Comparison of ENCODE assay signal across 36 cellular contexts in the genomic region with DNA sequence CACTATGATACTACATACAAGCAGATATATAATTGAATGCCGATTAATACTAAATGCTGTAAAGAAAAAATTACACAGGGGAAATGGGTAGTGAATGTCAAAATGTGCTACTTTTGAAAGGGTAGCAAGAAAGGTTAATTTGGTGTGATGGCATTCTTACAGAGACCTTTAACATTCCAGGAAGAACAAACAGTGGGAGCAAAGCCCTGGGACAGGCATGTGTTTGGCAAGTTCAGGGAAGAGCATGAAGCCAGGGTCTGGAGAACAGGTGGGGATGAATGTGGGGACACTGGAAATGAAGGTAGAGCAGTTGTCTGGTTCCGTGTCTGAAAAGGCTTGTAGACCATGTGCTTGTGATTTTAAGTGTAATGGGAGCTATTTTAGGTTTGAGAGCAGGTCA.
"Had no signal": no experiment of that assay in that cellular context is flagged by ENCODE, and none has a peak within 500 bp of the region (broad histone marks: within the 10 kb centered on the region; RNA-seq: fewer than 3 reads in every experiment).

No MANE protein-coding gene starts in this region.

- H3K4me1 Mint-ChIP-seq: activated CD4-positive, alpha-beta memory T cell treated with anti-CD3 and anti-CD28 coated beads, Interleukin-2, amount 10 ng/mL, durations not matched to agents 7 days and 5 days; activated CD4-positive, alpha-beta T cell treated with anti-CD3 and anti-CD28 coated beads for 36 hours; activated CD4-positive, alpha-beta T cell treated with anti-CD3 and anti-CD28 coated beads, Interleukin-2, amount 10 ng/mL, durations not matched to agents 7 days and 5 days; activated CD8-positive, alpha-beta memory T cell treated with anti-CD3 and anti-CD28 coated beads, Interleukin-2, amount 10 ng/mL, durations not matched to agents 7 days and 5 days; activated naive CD4-positive, alpha-beta T cell treated with anti-CD3 and anti-CD28 coated beads, Interleukin-2, amount 10 ng/mL, durations not matched to agents 7 days and 5 days; activated naive CD4-positive, alpha-beta T cell treated with anti-CD3 and anti-CD28 coated beads, Interleukin-2, amount 50 U/mL, for 24 hours; activated naive CD8-positive, alpha-beta T cell treated with anti-CD3 and anti-CD28 coated beads, Interleukin-2, amount 10 ng/mL, durations not matched to agents 7 days and 5 days; activated T-helper 17 cell treated with anti-CD3 and anti-CD28 coated beads, Interleukin-2, amount 50 U/mL, for 72 hours had no signal

- H3K4me3 ChIP-seq: ascending aorta had no signal

- H3K36me3 ChIP-seq: ascending aorta had no signal

- H3K4me3 Mint-ChIP-seq: activated CD4-positive, alpha-beta memory T cell treated with anti-CD3 and anti-CD28 coated beads, Interleukin-2, amount 10 ng/mL, durations not matched to agents 7 days and 5 days; activated CD4-positive, alpha-beta T cell treated with anti-CD3 and anti-CD28 coated beads for 36 hours; activated CD4-positive, alpha-beta T cell treated with anti-CD3 and anti-CD28 coated beads, Interleukin-2, amount 10 ng/mL, durations not matched to agents 7 days and 5 days; activated CD8-positive, alpha-beta memory T cell treated with anti-CD3 and anti-CD28 coated beads, Interleukin-2, amount 10 ng/mL, durations not matched to agents 7 days and 5 days; activated CD8-positive, alpha-beta T cell treated with anti-CD3 and anti-CD28 coated beads, Interleukin-2, amount 10 ng/mL, durations not matched to agents 7 days and 5 days; activated naive CD4-positive, alpha-beta T cell treated with anti-CD3 and anti-CD28 coated beads, Interleukin-2, amount 10 ng/mL, durations not matched to agents 7 days and 5 days; activated naive CD4-positive, alpha-beta T cell treated with anti-CD3 and anti-CD28 coated beads, Interleukin-2, amount 50 U/mL, for 24 hours; activated naive CD8-positive, alpha-beta T cell; activated naive CD8-positive, alpha-beta T cell treated with anti-CD3 and anti-CD28 coated beads, Interleukin-2, amount 10 ng/mL, durations not matched to agents 7 days and 5 days; activated naive CD8-positive, alpha-beta T cell treated with anti-CD3 and anti-CD28 coated beads, Interleukin-2, amount 50 U/mL, for 24 hours; activated T-cell treated with anti-CD3 and anti-CD28 coated beads, Interleukin-2, amount 50 U/mL, for 4 hours; activated T-cell treated with anti-CD3 and anti-CD28 coated beads, Interleukin-2, amount 50 U/mL, for 72 hours; activated T-helper 1 cell treated with anti-CD3 and anti-CD28 coated beads, Interleukin-12 subunit alpha, Interleukin-12 subunit beta, Interleukin-2, Interleukin-4 antibody, amounts not matched to agents 30 ng/mL and 10 ng/mL and 1 ng/mL, durations not matched to agents 14 hours and 24 hours and 36 hours; activated T-helper 17 cell treated with anti-CD3 and anti-CD28 coated beads, Interleukin-2, amount 50 U/mL, for 72 hours; brain; T-helper 1 cell treated with Interleukin-12 subunit alpha and Interleukin-12 subunit beta and Interleukin-4 antibody, amounts not matched to agents 30 μg/mL and 1 μg/mL, for 36 hours; T-helper 2 cell treated with Interferon-gamma antibody and Interleukin-4, amounts not matched to agents 5 μg/mL and 100 μg/mL, for 36 hours had no signal

- H3K27me3 Mint-ChIP-seq: activated naive CD4-positive, alpha-beta T cell treated with anti-CD3 and anti-CD28 coated beads, Interleukin-2, amount 50 U/mL, for 24 hours; activated naive CD8-positive, alpha-beta T cell; activated naive CD8-positive, alpha-beta T cell treated with anti-CD3 and anti-CD28 coated beads, Interleukin-2, amount 50 U/mL, for 24 hours; activated T-helper 17 cell treated with anti-CD3 and anti-CD28 coated beads, Interleukin-2, amount 50 U/mL, for 72 hours had no signal

- H3K36me3 Mint-ChIP-seq: activated CD8-positive, alpha-beta memory T cell treated with anti-CD3 and anti-CD28 coated beads, Interleukin-2, amount 10 ng/mL, durations not matched to agents 7 days and 5 days; activated naive CD4-positive, alpha-beta T cell treated with anti-CD3 and anti-CD28 coated beads, Interleukin-2, amount 10 ng/mL, durations not matched to agents 7 days and 5 days; activated naive CD4-positive, alpha-beta T cell treated with anti-CD3 and anti-CD28 coated beads, Interleukin-2, amount 50 U/mL, for 24 hours; activated naive CD8-positive, alpha-beta T cell; activated naive CD8-positive, alpha-beta T cell treated with anti-CD3 and anti-CD28 coated beads, Interleukin-2, amount 10 ng/mL, durations not matched to agents 7 days and 5 days; brain had no signal

- H3K27ac ChIP-seq: ascending aorta, VCaP had no signal

- H3K4me1 ChIP-seq: ascending aorta had no signal

- H3K27me3 ChIP-seq: ascending aorta had no signal

- H3K27ac Mint-ChIP-seq: activated CD4-positive, alpha-beta memory T cell treated with anti-CD3 and anti-CD28 coated beads, Interleukin-2, amount 10 ng/mL, durations not matched to agents 7 days and 5 days; activated CD4-positive, alpha-beta T cell treated with anti-CD3 and anti-CD28 coated beads for 36 hours; activated CD4-positive, alpha-beta T cell treated with anti-CD3 and anti-CD28 coated beads, Interleukin-2, amount 10 ng/mL, durations not matched to agents 7 days and 5 days; activated CD8-positive, alpha-beta memory T cell treated with anti-CD3 and anti-CD28 coated beads, Interleukin-2, amount 10 ng/mL, durations not matched to agents 7 days and 5 days; activated CD8-positive, alpha-beta T cell treated with anti-CD3 and anti-CD28 coated beads, Interleukin-2, amount 10 ng/mL, durations not matched to agents 7 days and 5 days; activated naive CD4-positive, alpha-beta T cell treated with anti-CD3 and anti-CD28 coated beads, Interleukin-2, amount 10 ng/mL, durations not matched to agents 7 days and 5 days; activated naive CD4-positive, alpha-beta T cell treated with anti-CD3 and anti-CD28 coated beads, Interleukin-2, amount 50 U/mL, for 24 hours; activated naive CD8-positive, alpha-beta T cell; activated naive CD8-positive, alpha-beta T cell treated with anti-CD3 and anti-CD28 coated beads, Interleukin-2, amount 10 ng/mL, durations not matched to agents 7 days and 5 days; activated naive CD8-positive, alpha-beta T cell treated with anti-CD3 and anti-CD28 coated beads, Interleukin-2, amount 50 U/mL, for 24 hours; activated T-cell treated with anti-CD3 and anti-CD28 coated beads, Interleukin-2, amount 50 U/mL, for 72 hours; activated T-helper 1 cell treated with anti-CD3 and anti-CD28 coated beads, Interleukin-12 subunit alpha, Interleukin-12 subunit beta, Interleukin-2, Interleukin-4 antibody, amounts not matched to agents 30 ng/mL and 10 ng/mL and 1 ng/mL, durations not matched to agents 14 hours and 24 hours and 36 hours; activated T-helper 17 cell treated with anti-CD3 and anti-CD28 coated beads, Interleukin-2, amount 50 U/mL, for 72 hours; brain; T-helper 1 cell treated with Interleukin-12 subunit alpha and Interleukin-12 subunit beta and Interleukin-4 antibody, amounts not matched to agents 30 μg/mL and 1 μg/mL, for 36 hours; T-helper 2 cell treated with Interferon-gamma antibody and Interleukin-4, amounts not matched to agents 5 μg/mL and 100 μg/mL, for 36 hours had no signal

- H3K9me3 Mint-ChIP-seq: activated CD4-positive, alpha-beta memory T cell treated with anti-CD3 and anti-CD28 coated beads, Interleukin-2, amount 10 ng/mL, durations not matched to agents 7 days and 5 days; activated CD4-positive, alpha-beta T cell treated with anti-CD3 and anti-CD28 coated beads, Interleukin-2, amount 10 ng/mL, durations not matched to agents 7 days and 5 days; activated naive CD4-positive, alpha-beta T cell treated with anti-CD3 and anti-CD28 coated beads, Interleukin-2, amount 10 ng/mL, durations not matched to agents 7 days and 5 days; activated naive CD4-positive, alpha-beta T cell treated with anti-CD3 and anti-CD28 coated beads, Interleukin-2, amount 50 U/mL, for 24 hours; activated naive CD8-positive, alpha-beta T cell treated with anti-CD3 and anti-CD28 coated beads, Interleukin-2, amount 10 ng/mL, durations not matched to agents 7 days and 5 days; activated naive CD8-positive, alpha-beta T cell treated with anti-CD3 and anti-CD28 coated beads, Interleukin-2, amount 50 U/mL, for 24 hours; activated T-cell treated with anti-CD3 and anti-CD28 coated beads, Interleukin-2, amount 50 U/mL, for 4 hours; activated T-cell treated with anti-CD3 and anti-CD28 coated beads, Interleukin-2, amount 50 U/mL, for 72 hours; activated T-helper 1 cell treated with anti-CD3 and anti-CD28 coated beads, Interleukin-12 subunit alpha, Interleukin-12 subunit beta, Interleukin-2, Interleukin-4 antibody, amounts not matched to agents 30 ng/mL and 10 ng/mL and 1 ng/mL, durations not matched to agents 14 hours and 24 hours and 36 hours; activated T-helper 17 cell treated with anti-CD3 and anti-CD28 coated beads, Interleukin-2, amount 50 U/mL, for 72 hours; brain; T-helper 1 cell treated with Interleukin-12 subunit alpha and Interleukin-12 subunit beta and Interleukin-4 antibody, amounts not matched to agents 30 μg/mL and 1 μg/mL, for 36 hours; T-helper 2 cell treated with Interferon-gamma antibody and Interleukin-4, amounts not matched to agents 5 μg/mL and 100 μg/mL, for 36 hours had no signal

- H3K9me3 ChIP-seq: ascending aorta had no signal

- DNase-seq: activated CD4-positive, alpha-beta memory T cell treated with anti-CD3 and anti-CD28 coated beads, Interleukin-2, amount 10 ng/mL, durations not matched to agents 7 days and 5 days; activated CD4-positive, alpha-beta T cell treated with anti-CD3 and anti-CD28 coated beads for 1 hour; activated CD4-positive, alpha-beta T cell treated with anti-CD3 and anti-CD28 coated beads for 36 hours; activated CD4-positive, alpha-beta T cell treated with anti-CD3 and anti-CD28 coated beads for 48 hours; activated CD4-positive, alpha-beta T cell treated with anti-CD3 and anti-CD28 coated beads, Interleukin-2, amount 10 ng/mL, durations not matched to agents 7 days and 5 days; activated CD4-positive, alpha-beta T cell treated with anti-CD3 and anti-CD28 coated beads, Interleukin-2, amount 50 U/mL, for 48 hours; activated CD4-positive, CD25-positive, alpha-beta regulatory T cell; activated CD8-positive, alpha-beta memory T cell treated with anti-CD3 and anti-CD28 coated beads for 24 hours; activated CD8-positive, alpha-beta memory T cell treated with anti-CD3 and anti-CD28 coated beads, Interleukin-2, amount 10 ng/mL, durations not matched to agents 7 days and 5 days; activated CD8-positive, alpha-beta T cell treated with anti-CD3 and anti-CD28 coated beads, Interleukin-2, amount 10 ng/mL, durations not matched to agents 7 days and 5 days; activated effector memory CD4-positive, alpha-beta T cell treated with anti-CD3 and anti-CD28 coated beads, Interleukin-2, amount 50 U/mL, for 16 hours; activated gamma-delta T cell treated with Interleukin-2 at 50 U/mL for 16 hours; activated naive CD4-positive, alpha-beta T cell treated with anti-CD3 and anti-CD28 coated beads, Interleukin-2, amount 10 ng/mL, durations not matched to agents 7 days and 5 days; activated naive CD4-positive, alpha-beta T cell treated with Interleukin-2 at 50 U/mL for 16 hours; activated naive CD8-positive, alpha-beta T cell treated with anti-CD3 and anti-CD28 coated beads, Interleukin-2, amount 10 ng/mL, durations not matched to agents 7 days and 5 days; activated naive CD8-positive, alpha-beta T cell treated with anti-CD3 and anti-CD28 coated beads, Interleukin-2, amount 50 U/mL, for 24 hours; activated T-cell treated with anti-CD3 and anti-CD28 coated beads for 4 hours; activated T-cell treated with anti-CD3 and anti-CD28 coated beads, Interleukin-2, amount 50 U/mL, for 1 hour; activated T-cell treated with anti-CD3 and anti-CD28 coated beads, Interleukin-2, amount 50 U/mL, for 4 hours; activated T-cell treated with anti-CD3 and anti-CD28 coated beads, Interleukin-2, amount 50 U/mL, for 72 hours; amygdala; anterior cingulate cortex; central memory CD4-positive, alpha-beta T cell; T-helper 1 cell; T-helper 2 cell; T-helper 9 cell had no signal

- ATAC-seq: activated CD4-positive, alpha-beta T cell treated with anti-CD3 and anti-CD28 coated beads for 36 hours; activated CD4-positive, CD25-positive, alpha-beta regulatory T cell treated with anti-CD3 and anti-CD28 coated beads, Interleukin-2, amount 50 U/mL, for 24 hours; activated CD8-positive, alpha-beta memory T cell treated with anti-CD3 and anti-CD28 coated beads, Interleukin-2, amount 10 ng/mL, durations not matched to agents 7 days and 5 days; activated CD8-positive, alpha-beta T cell treated with anti-CD3 and anti-CD28 coated beads, Interleukin-2, amount 10 ng/mL, durations not matched to agents 7 days and 5 days; activated naive CD8-positive, alpha-beta T cell treated with anti-CD3 and anti-CD28 coated beads, Interleukin-2, amount 50 U/mL, for 24 hours; activated T-cell treated with anti-CD3 and anti-CD28 coated beads, Interleukin-2, amount 50 U/mL, for 4 hours; activated T-cell treated with anti-CD3 and anti-CD28 coated beads, Interleukin-2, amount 50 U/mL, for 72 hours; activated T-helper 17 cell treated with anti-CD3 and anti-CD28 coated beads, Interleukin-2, amount 50 U/mL, for 72 hours had no signal
